Comparison of ENCODE assay signal across 19 cellular contexts in the genomic region with DNA sequence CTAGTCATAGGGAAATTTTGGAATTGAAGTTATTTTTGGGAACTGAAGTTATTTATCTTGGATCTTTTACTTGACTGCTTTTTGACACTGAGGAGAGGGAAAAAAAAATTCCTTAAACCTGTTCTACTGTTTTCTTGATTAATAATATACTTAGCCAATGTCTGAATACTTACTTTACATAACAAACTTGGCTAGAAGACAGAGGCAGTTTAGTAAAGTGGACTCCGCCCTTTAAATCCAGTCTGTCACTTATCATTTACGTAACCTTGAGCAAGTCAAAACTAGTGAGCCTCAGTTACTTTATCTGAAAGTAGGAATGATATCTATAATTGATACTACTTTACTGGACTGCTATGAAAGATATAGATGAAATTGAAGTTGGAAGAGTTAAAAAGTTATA. TPM values are rescaled to one million over a fixed set of nuclear protein-coding genes. Genes with fewer than 3 reads are reported as not detected.
A peak's percentile ranks its signal among the peaks of the same experiment; 100 is the strongest.
DNase-seq lines count a peak whose midpoint lies in the region; ATAC-seq, FAIRE-seq and TF ChIP-seq lines count a peak whose summit lies in the region.
"Had no signal": no experiment of that assay in that cellular context is flagged by ENCODE, and none has a peak within 500 bp of the region (broad histone marks: within the 10 kb centered on the region; RNA-seq: fewer than 3 reads in every experiment).

No MANE protein-coding gene starts in this region.

- TF ChIP-seq POLR2A in K562 (conservative IDR thresholded peaks at IDR 0.05) (no peak), erythroblast (IDR thresholded peaks at IDR 0.05; ENCODE audit: low read length) (no peak)

- BruUV-seq in K562 (replicated peaks; lab: Mats Ljungman, UMichigan): no TSS peak

- no peaks in the 10 kb centered on the region for H3K27me3 ChIP-seq in K562 (ENCODE audit: control insufficient read depth in 2 of 2, insufficient read depth in 2 of 2, low read length in 2 of 2)
- no peaks in the 10 kb centered on the region for H3K27me3 ChIP-seq in left lung
- H3K27me3 ChIP-seq in small intestine (ENCODE audit: control insufficient read depth in 2 of 2, insufficient read depth in 2 of 2, low read length in 2 of 2): no peaks in the 10 kb centered on the region
- H3K27me3 ChIP-seq: SJCRH30 had no signal

- H3K79me2 ChIP-seq in K562 (ENCODE audit: control insufficient read depth, insufficient read depth, low read length): peaks cover 90% of the 10 kb centered on the region

- TF ChIP-seq CTCF in K562 (IDR thresholded peaks at IDR 0.05 in 2 of 3, conservative IDR thresholded peaks at IDR 0.05 in 1 of 3; ENCODE audit: insufficient read depth in 2 of 3, low read depth in 1 of 3, low read length in 3 of 3) (no peak), left lung (IDR thresholded peaks at IDR 0.05) (no peak)

- H3K27ac ChIP-seq in K562 (ENCODE audit: extremely low read depth, low read depth, low read length) (no peak overlapping the region), left lung (no peak overlapping the region), small intestine (ENCODE audit: low read depth in 1 of 2, low read length in 1 of 2) (no peak overlapping the region)
- H3K27ac ChIP-seq: HL-60, SJCRH30 had no signal

- H3K4me3 ChIP-seq in K562 (no peak overlapping the region), left lung (no peak overlapping the region), small intestine (ENCODE audit: low read depth in 1 of 2, low read length in 2 of 2) (no peak overlapping the region)
- H3K4me3 ChIP-seq: SJCRH30 had no signal

- 96% methylated on average over 2 of the region's 2 CpGs for WGBS in K562 (ENCODE audit: insufficient coverage, low coverage, missing lambda C conversion rate)
- WGBS in small intestine, 3 donors: 16 to 51% (median 33%) methylated on average over 2 of the region's 2 CpGs

- no peaks in the 10 kb centered on the region for H3K9me1 ChIP-seq in K562 (ENCODE audit: control insufficient read depth, insufficient read depth, low read length)

- no peaks in the 10 kb centered on the region for H4K20me1 ChIP-seq in K562 (replicated peaks; ENCODE audit: control insufficient read depth, insufficient read depth, low read length)

- H3K4me1 ChIP-seq in K562 (replicated peaks in 1 of 2; ENCODE audit: control insufficient read depth in 2 of 2, insufficient read depth in 2 of 2, low read length in 2 of 2) (no peaks in the 10 kb centered on the region; a peak in 1 of 5 replicates), left lung (peaks cover 0 to 6% of the 10 kb centered on the region in 2 donors), small intestine (ENCODE audit: control insufficient read depth in 2 of 2, insufficient read depth in 1 of 2, low read depth in 1 of 2, low read length in 1 of 2) (no peaks in the 10 kb centered on the region)
- H3K4me1 ChIP-seq: SJCRH30 had no signal

- H2AFZ ChIP-seq in K562 (ENCODE audit: low read depth, low read length): no peak overlapping the region

- CTCF ChIA-PET in K562 (lab: Yijun Ruan, JAX; ENCODE audit: low intra/inter-chr PET ratio): no interaction called here

- ATAC-seq in K562 (peak; percentile 15; the same call in 1 of the 3 replicates), left lung (peak; percentile 58), GM19455 (IDR thresholded peaks at IDR 0.05; ENCODE audit: unreplicated experiment) (no peak)

- DNase-seq in K562 (ENCODE audit: extremely low read depth in 1 of 4, low spot score in 3 of 4) (no peak), erythroblast (lab: John Stamatoyannopoulos, UW) (peak; percentile 28 to 40), left lung (no peak), small intestine (peak; percentile 63), DMS 273 treated with DMSO at 0.1 percent for 48 hours (lab: John Stamatoyannopoulos, UW) (no peak), epidermal melanocyte (ENCODE audit: insufficient read length, low spot score) (no peak)
- DNase-seq: ACHN, AML-193, EL, H7, NCI-H1417, NCI-H187 treated with DMSO at 0.1 percent for 48 hours, NCI-H2171 treated with DMSO at 0.1 percent for 48 hours, NCI-H446 treated with DMSO at 0.1 percent for 48 hours, NCI-H774, SJCRH30 had no signal

- no peak overlapping the region for H3K9ac ChIP-seq in K562 (ENCODE audit: insufficient read depth in 1 of 2, low read depth in 2 of 2, low read length in 2 of 2)

- no peak for FAIRE-seq in K562 (lab: Jason Lieb, UNC)
- no peak for FAIRE-seq in small intestine (lab: Jason Lieb, UNC)
- FAIRE-seq: HTR-8/SVneo had no signal

- intact Hi-C loops in K562 (cut with micrococcal nuclease): no loop called here
- intact Hi-C loops in left lung (cut with DNase I): no loop called here

- H3K36me3 ChIP-seq in K562 (ENCODE audit: control insufficient read depth, insufficient read depth, low read length) (peaks cover 78% of the 10 kb centered on the region), left lung (peaks cover 0 to 27% of the 10 kb centered on the region in 2 donors), small intestine (ENCODE audit: control insufficient read depth in 2 of 2, insufficient read depth in 2 of 2, low read length in 2 of 2) (no peaks in the 10 kb centered on the region)
- H3K36me3 ChIP-seq: SJCRH30 had no signal

- no peak overlapping the region for H3K4me2 ChIP-seq in K562 (ENCODE audit: insufficient read depth, low read length)

- TF ChIP-seq EP300 in K562 (IDR thresholded peaks at IDR 0.05; ENCODE audit: low read length): no peak

- no peaks in the 10 kb centered on the region for H3K9me3 ChIP-seq in K562 (replicated peaks; ENCODE audit: control insufficient read depth, insufficient read depth, low read depth, low read length)
- no peaks in the 10 kb centered on the region for H3K9me3 ChIP-seq in left lung
- H3K9me3 ChIP-seq in small intestine (ENCODE audit: control insufficient read depth, low read depth): no peaks in the 10 kb centered on the region
- H3K9me3 ChIP-seq: SJCRH30 had no signal

- in situ Hi-C loops in K562 (cut with MboI): no loop called here

- TF ChIP-seq RAD21 in K562 (CRISPR knock-in tag; conservative IDR thresholded peaks at IDR 0.05 in 1 of 2, IDR thresholded peaks at IDR 0.05 in 1 of 2): no peak

- POLR2A ChIA-PET in K562 (lab: Yijun Ruan, JAX): interaction anchor here (0.6 to 1.6 kb wide), 2 partner anchors 15 to 219 kb away, joined by 3 read pairs; no protein-coding TSS in a partner anchor

RNA-seq across cellular contexts. Expression of a gene that starts 19.5 kb away (rescaled TPM):
- total RNA-seq in K562 (2011; cell fraction: chromatin; rRNA removed; ENCODE audit: low replicate concordance): 294 and 379 TPM in 2 replicates
- total RNA-seq in K562 (2011; cell fraction: nucleolus; rRNA removed): 320 and 363 TPM in 2 replicates
- 387 and 390 TPM in 2 replicates for total RNA-seq in K562 (2011; cell fraction: nucleoplasm; rRNA removed)
- total RNA-seq in K562 (2014; rRNA removed) (113 and 115 TPM in 2 replicates), K562 (2014; rRNA removed; fragmentation: Illumina TruSeq; extraction: Trizol) (187 and 206 TPM in 2 replicates), K562 (2015; rRNA removed; fragmentation: Illumina TruSeq; extraction: Trizol) (201 and 205 TPM in 2 replicates), K562 (2021) (162 and 170 TPM in 2 replicates), left lung (100 to 1,000 TPM; 281 to 422 TPM)
- polyA plus RNA-seq in K562 (2011; rRNA removed) (148 and 304 TPM in 2 replicates), K562 (2014; fragmentation: Illumina TruSeq; extraction: Trizol) (148 and 160 TPM in 2 replicates), K562 (2014; fragmentation: Nextera tagmentation; extraction: Ambion mirVana) (100 to 1,000 TPM; 350 to 403 TPM), K562 (2014; rRNA removed) (137 and 141 TPM in 2 replicates), small intestine (10 to 100 TPM; 16.1 to 72.6 (median 24.6) TPM)
- 120 and 135 TPM in 2 replicates for polyA plus RNA-seq in K562 (2011; cell fraction: cytosol; rRNA removed)
- 81.1 and 102 TPM in 2 replicates for polyA plus RNA-seq in K562 (2011; cell fraction: nucleus; rRNA removed)
- polyA plus RNA-seq in K562 (2012): 217 and 283 TPM in 2 replicates
- 161 and 254 TPM in 2 replicates for polyA minus RNA-seq in K562 (2011; rRNA and poly(A)+ RNA removed)
- polyA minus RNA-seq in K562 (2011; cell fraction: cytosol; rRNA and poly(A)+ RNA removed): 100 and 143 TPM in 2 replicates
- 156 and 191 TPM in 2 replicates for polyA minus RNA-seq in K562 (2011; cell fraction: nucleus; rRNA and poly(A)+ RNA removed)

Comparison
In these comparisons a context has a peak if more than half of its experiments do, and no peak if none do; other contexts are left out.
1. DNase-seq: peak in erythroblast (2 of 2) and small intestine (single experiment); none in K562 (0 of 4), left lung (0 of 2), DMS 273 treated with DMSO at 0.1 percent for 48 hours (single experiment) and epidermal melanocyte (single experiment).